Comparison of ENCODE assay signal across 31 cellular contexts in genomic region chr2:131404794-131405193, GRCh38. TPM values are rescaled to one million over a fixed set of nuclear protein-coding genes. Genes with fewer than 3 reads are reported as not detected.
"Had no signal": no experiment of that assay in that cellular context is flagged by ENCODE, and none has a peak within 500 bp of the region (broad histone marks: within the 10 kb centered on the region; RNA-seq: fewer than 3 reads in every experiment).

No MANE protein-coding gene starts in this region.

- H3K4me3 Mint-ChIP-seq: activated CD4-positive, alpha-beta T cell treated with anti-CD3 and anti-CD28 coated beads, Interleukin-2, amount 10 ng/mL, durations not matched to agents 24 days and 14 days; activated naive CD8-positive, alpha-beta T cell treated with anti-CD3 and anti-CD28 coated beads, Interleukin-2, amount 50 U/mL, for 24 hours; brain had no signal

- H3K4me2 ChIP-seq: PC-9 had no signal

- H2AFZ ChIP-seq: PC-9 had no signal

- DNase-seq: activated CD4-positive, alpha-beta T cell treated with anti-CD3 and anti-CD28 coated beads, Interleukin-2, amount 10 ng/mL, durations not matched to agents 24 days and 14 days; activated CD4-positive, alpha-beta T cell treated with anti-CD3 and anti-CD28 coated beads, Interleukin-2, amount 50 U/mL, for 4 hours; activated CD8-positive, alpha-beta memory T cell treated with anti-CD3 and anti-CD28 coated beads, Interleukin-2, amount 50 U/mL, for 48 hours; activated effector memory CD4-positive, alpha-beta T cell treated with Interleukin-2 at 50 U/mL for 16 hours; activated naive CD4-positive, alpha-beta T cell treated with anti-CD3 and anti-CD28 coated beads, Interleukin-2, amount 50 U/mL, for 16 hours; activated naive CD8-positive, alpha-beta T cell treated with anti-CD3 and anti-CD28 coated beads, Interleukin-2, amount 50 U/mL, for 24 hours; activated T-cell treated with anti-CD3 and anti-CD28 coated beads, Interleukin-2, amount 50 U/mL, for 48 hours; anterior cingulate cortex; caudate nucleus; cerebellar nuclear complex; Kasumi-1; MG63; NCI-H1048; NCI-H1105 treated with DMSO at 0.1 percent for 48 hours; NCI-H1436; NCI-H1694; NCI-H1930; NCI-H2081 treated with DMSO at 0.1 percent for 48 hours; NCI-H226; NCI-H446 treated with DMSO at 0.1 percent for 48 hours; NCI-H524; NCI-H69; PC-9; Right ventricle myocardium superior; SW 1271; T-helper 1 cell had no signal

- H3K4me1 Mint-ChIP-seq: activated naive CD8-positive, alpha-beta T cell treated with anti-CD3 and anti-CD28 coated beads, Interleukin-2, amount 50 U/mL, for 24 hours had no signal

- H3K27ac Mint-ChIP-seq: activated CD4-positive, alpha-beta T cell treated with anti-CD3 and anti-CD28 coated beads, Interleukin-2, amount 10 ng/mL, durations not matched to agents 24 days and 14 days; activated naive CD8-positive, alpha-beta T cell treated with anti-CD3 and anti-CD28 coated beads, Interleukin-2, amount 50 U/mL, for 24 hours had no signal

- H3K36me3 Mint-ChIP-seq: brain had no signal

- H3K9me3 ChIP-seq: MG63 had no signal

- H3K4me3 ChIP-seq: MG63, PC-9 had no signal

- FAIRE-seq: bronchial epithelial cell, TTC549 had no signal

- ATAC-seq: activated naive CD8-positive, alpha-beta T cell treated with anti-CD3 and anti-CD28 coated beads, Interleukin-2, amount 50 U/mL, for 24 hours had no signal

- H3K9me3 Mint-ChIP-seq: activated CD4-positive, alpha-beta T cell treated with anti-CD3 and anti-CD28 coated beads, Interleukin-2, amount 10 ng/mL, durations not matched to agents 24 days and 14 days; activated naive CD8-positive, alpha-beta T cell treated with anti-CD3 and anti-CD28 coated beads, Interleukin-2, amount 50 U/mL, for 24 hours; brain had no signal

- H3K27ac ChIP-seq: PC-9 had no signal

- H3K36me3 ChIP-seq: MG63 had no signal

RNA-seq across cellular contexts. Expression of gene RAB6D, which starts 40.8 kb away (rescaled TPM):
- total RNA-seq: activated CD4-positive, alpha-beta T cell treated with anti-CD3 and anti-CD28 coated beads, Interleukin-2, amount 10 ng/mL, durations not matched to agents 24 days and 14 days; bronchial epithelial cell; OCI-LY7; PC-9; Right ventricle myocardium superior; T-helper 2 cell treated with Interferon-gamma antibody and Interleukin-4, amounts not matched to agents 100 ng/mL and 5 ng/mL, for 36 hours had no signal
